ENCODE assay signal across 33 cellular contexts in genomic region chr6:112822769-112823168, GRCh38.
A peak's percentile ranks its signal among the peaks of the same experiment; 100 is the strongest.
DNase-seq lines count a peak whose midpoint lies in the region; ATAC-seq, FAIRE-seq and TF ChIP-seq lines count a peak whose summit lies in the region.
"Had no signal": no experiment of that assay in that cellular context is flagged by ENCODE, and none has a peak within 500 bp of the region (broad histone marks: within the 10 kb centered on the region; RNA-seq: fewer than 3 reads in every experiment).

No MANE protein-coding gene starts in this region.

- H3K9me3 ChIP-seq in GM12878 (replicated peaks; ENCODE audit: control insufficient read depth, insufficient read depth, low read length) (no peaks in the 10 kb centered on the region; the same call in 2 of the 3 replicates), Karpas-422 (ENCODE audit: low read length) (no peaks in the 10 kb centered on the region)
- H3K9me3 ChIP-seq: A549; BE2C; BLaER1; BLaER1 treated with 17β-estradiol and CSF1 and Interleukin-3, amounts not matched to agents 10 nM and 100 nM; Caco-2 had no signal

- DNase-seq in GM12878 (ENCODE audit: low read depth, low spot score): no peak
- no peak for DNase-seq in NCI-H2029 treated with DMSO at 0.1 percent for 48 hours (lab: John Stamatoyannopoulos, UW)
- no peak for DNase-seq in activated naive CD4-positive, alpha-beta T cell treated with anti-CD3 and anti-CD28 coated beads, Interleukin-2, amount 50 U/mL, for 16 hours
- no peak for DNase-seq in Karpas-422
- DNase-seq: 8988T; ACHN; AML-193; BE2C; C1 segment of cervical spinal cord; Caco-2; Calu3; CD4-positive, alpha-beta memory T cell; CD4-positive, alpha-beta T cell; CD4-positive, CD25-positive, alpha-beta regulatory T cell; CD8-positive, alpha-beta memory T cell; CD8-positive, alpha-beta T cell; COR-L47; DMS 273 treated with DMSO at 0.1 percent for 48 hours; DMS153; DMS53; DMS79; DMS79 treated with DMSO at 0.1 percent for 48 hours; DND-41; EL had no signal

- H3K79me2 ChIP-seq in GM12878 (ENCODE audit: control insufficient read depth, insufficient read depth, low read length) (no peaks in the 10 kb centered on the region), Karpas-422 (ENCODE audit: low read length) (no peaks in the 10 kb centered on the region)

- no peak for TF ChIP-seq RAD21 in GM12878 (IDR thresholded peaks at IDR 0.05; ENCODE audit: insufficient read depth, low read depth, low read length)

- 25% methylated on average over 2 of the region's 2 CpGs for WGBS in GM12878 (ENCODE audit: insufficient coverage, insufficient replicate concordance, low lambda C conversion rate, missing lambda C conversion rate)

- intact Hi-C loops in GM12878 (cut with micrococcal nuclease; ENCODE audit: unreplicated experiment): no loop called here

- H3K9me2 ChIP-seq in Karpas-422 (replicated peaks; ENCODE audit: insufficient read depth, low read length): no peaks in the 10 kb centered on the region; the same call in 1 of the 2 replicates

- ATAC-seq in HG02870 (IDR thresholded peaks at IDR 0.05; ENCODE audit: unreplicated experiment) (peak; percentile 72), HG02884 (IDR thresholded peaks at IDR 0.05; ENCODE audit: unreplicated experiment) (peak; percentile 61), GM12878 (peak; percentile 29; the same call in 2 of the 3 replicates)
- ATAC-seq: A549; CD8-positive, alpha-beta T cell had no signal

- H3K27me3 ChIP-seq in GM12878 (replicated peaks in 1 of 2; ENCODE audit: control insufficient read depth in 2 of 2, insufficient read depth in 2 of 2, low read length in 1 of 2) (no peaks in the 10 kb centered on the region), Karpas-422 (ENCODE audit: low read length) (no peaks in the 10 kb centered on the region)
- H3K27me3 ChIP-seq: BE2C, BLaER1 had no signal

- in situ Hi-C loops in GM12878 (cut with MboI): no loop called here

- H3K36me3 ChIP-seq in GM12878 (ENCODE audit: control insufficient read depth in 2 of 2, insufficient read depth in 2 of 2, low read length in 1 of 2) (no peaks in the 10 kb centered on the region), Karpas-422 (ENCODE audit: insufficient read depth, low read length) (no peaks in the 10 kb centered on the region)
- H3K36me3 ChIP-seq: BE2C; BLaER1; BLaER1 treated with 17β-estradiol and CSF1 and Interleukin-3, amounts not matched to agents 10 nM and 100 nM had no signal

- CTCF ChIA-PET in GM12878 (lab: Yijun Ruan, JAX): no interaction called here

- SMC1A ChIA-PET in GM12878 (lab: Charles Lee; ENCODE audit: uncharacterized antibody, unreplicated experiment): interaction anchor here (0.5 kb wide), 1 partner anchor 896 kb away, joined by 3 read pairs; no protein-coding TSS in a partner anchor

- H4K20me1 ChIP-seq in GM12878 (ENCODE audit: control insufficient read depth, insufficient read depth) (no peaks in the 10 kb centered on the region), Karpas-422 (ENCODE audit: insufficient read depth, low read depth, low read length) (no peaks in the 10 kb centered on the region)
- H4K20me1 ChIP-seq: BLaER1; BLaER1 treated with 17β-estradiol and CSF1 and Interleukin-3, amounts not matched to agents 10 nM and 100 nM had no signal

- POLR2A ChIA-PET in GM12878 (lab: Charles Lee): interaction anchor here (1.1 kb wide), 1 partner anchor 19 kb away, joined by 5 read pairs; no protein-coding TSS in a partner anchor

- BruUV-seq in GM12878 (replicated peaks; lab: Mats Ljungman, UMichigan): no TSS peak

- H3K4me1 ChIP-seq in GM12878 (ENCODE audit: control insufficient read depth, insufficient read depth, low read length) (0 out of 2 replicates have a peak, but pooled peaks cover 3% of the 10 kb centered on the region), Karpas-422 (ENCODE audit: low read length) (no peaks in the 10 kb centered on the region)
- H3K4me1 ChIP-seq: A549, BE2C, BLaER1, Caco-2 had no signal

- H3K4me2 ChIP-seq in GM12878 (ENCODE audit: control insufficient read depth, insufficient read depth) (no peak overlapping the region), Karpas-422 (ENCODE audit: low read depth, low read length, poor library complexity, severe bottlenecking) (no peak overlapping the region)
- H3K4me2 ChIP-seq: A549; BLaER1; BLaER1 treated with 17β-estradiol and CSF1 and Interleukin-3, amounts not matched to agents 10 nM and 100 nM had no signal

- RAD21 ChIA-PET in GM12878 (lab: Charles Lee; ENCODE audit: unreplicated experiment): no interaction called here

- H3K9ac ChIP-seq in GM12878 (ENCODE audit: control insufficient read depth, insufficient read depth, low read length) (no peak overlapping the region), Karpas-422 (ENCODE audit: low read length) (no peak overlapping the region)
- H3K9ac ChIP-seq: BLaER1; BLaER1 treated with 17β-estradiol and CSF1 and Interleukin-3, amounts not matched to agents 10 nM and 100 nM had no signal

- peak; percentile 47 for FAIRE-seq in GM12878 (lab: Jason Lieb, UNC)
- FAIRE-seq: A204.1, A549, D721Med had no signal

- H3K4me3 ChIP-seq in GM12878 (no peak overlapping the region), Karpas-422 (ENCODE audit: low read length) (no peak overlapping the region)
- H3K4me3 ChIP-seq: A549; BLaER1; BLaER1 treated with 17β-estradiol and CSF1 and Interleukin-3, amounts not matched to agents 10 nM and 100 nM had no signal

- H3K27ac ChIP-seq in GM12878 (ENCODE audit: control insufficient read depth, insufficient read depth) (no peak overlapping the region), Karpas-422 (ENCODE audit: low read length) (no peak overlapping the region)
- H3K27ac ChIP-seq: 22Rv1; A549; BLaER1; BLaER1 treated with 17β-estradiol and CSF1 and Interleukin-3, amounts not matched to agents 10 nM and 100 nM; C4-2B had no signal

- TF ChIP-seq EP300 in GM12878 (IDR thresholded peaks at IDR 0.05; ENCODE audit: borderline replicate concordance in 1 of 2, control insufficient read depth in 1 of 2, low read depth in 2 of 2, low read length in 2 of 2): no peak

- TF ChIP-seq POLR2A in GM12878 (IDR thresholded peaks at IDR 0.05; ENCODE audit: low read depth, low read length): no peak

- no peak for TF ChIP-seq CTCF in GM12878 (IDR thresholded peaks at IDR 0.05 in 2 of 3, conservative IDR thresholded peaks at IDR 0.05 in 1 of 3; ENCODE audit: control insufficient read depth in 2 of 3, extremely low read depth in 1 of 3, insufficient read depth in 1 of 3, low read depth in 3 of 3, low read length in 3 of 3)

- H2AFZ ChIP-seq in GM12878 (ENCODE audit: control insufficient read depth, low read depth, low read length) (no peak overlapping the region), Karpas-422 (ENCODE audit: low read length) (no peak overlapping the region)

TF ChIP-seq in GM12878, 131 proteins besides CTCF, POLR2A, EP300 and RAD21:
- no peak for TF ChIP-seq FOXM1 (IDR thresholded peaks at IDR 0.05; ENCODE audit: low read depth, low read length)
- no peak for TF ChIP-seq CUX1 (IDR thresholded peaks at IDR 0.05; ENCODE audit: insufficient replicate concordance, low read depth, low read length)
- TF ChIP-seq, protein P1, sequence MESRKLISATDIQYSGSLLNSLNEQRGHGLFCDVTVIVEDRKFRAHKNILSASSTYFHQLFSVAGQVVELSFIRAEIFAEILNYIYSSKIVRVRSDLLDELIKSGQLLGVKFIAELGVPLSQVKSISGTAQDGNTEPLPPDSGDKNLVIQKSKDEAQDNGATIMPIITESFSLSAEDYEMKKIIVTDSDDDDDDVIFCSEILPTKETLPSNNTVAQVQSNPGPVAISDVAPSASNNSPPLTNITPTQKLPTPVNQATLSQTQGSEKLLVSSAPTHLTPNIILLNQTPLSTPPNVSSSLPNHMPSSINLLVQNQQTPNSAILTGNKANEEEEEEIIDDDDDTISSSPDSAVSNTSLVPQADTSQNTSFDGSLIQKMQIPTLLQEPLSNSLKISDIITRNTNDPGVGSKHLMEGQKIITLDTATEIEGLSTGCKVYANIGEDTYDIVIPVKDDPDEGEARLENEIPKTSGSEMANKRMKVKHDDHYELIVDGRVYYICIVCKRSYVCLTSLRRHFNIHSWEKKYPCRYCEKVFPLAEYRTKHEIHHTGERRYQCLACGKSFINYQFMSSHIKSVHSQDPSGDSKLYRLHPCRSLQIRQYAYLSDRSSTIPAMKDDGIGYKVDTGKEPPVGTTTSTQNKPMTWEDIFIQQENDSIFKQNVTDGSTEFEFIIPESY (IDR thresholded peaks at IDR 0.05): no peak
- no peak for TF ChIP-seq POLR2AphosphoS2 (IDR thresholded peaks at IDR 0.05; ENCODE audit: low read depth, low read length)
TF ChIP-seq in GM12878: peak in this region for 0.
